8 cellular contexts compared by ENCODE assay signal in genomic region chr10:102150970-102151773, GRCh38. TPM values are rescaled to one million over a fixed set of nuclear protein-coding genes. Genes with fewer than 3 reads are reported as not detected.
DNase-seq lines count a peak whose midpoint lies in the region; ATAC-seq and TF ChIP-seq lines count a peak whose summit lies in the region.

No MANE protein-coding gene starts in this region.

- H3K36me3 ChIP-seq in smooth muscle cell (ENCODE audit: low read depth): peaks cover 9% of the 10 kb centered on the region

- ATAC-seq in GM19351 (IDR thresholded peaks at IDR 0.05; ENCODE audit: unreplicated experiment): no peak
- no peak for ATAC-seq in HG03469 (IDR thresholded peaks at IDR 0.05; ENCODE audit: unreplicated experiment)

- peak overlapping the region; percentile 97 for H3K27ac ChIP-seq in smooth muscle cell (ENCODE audit: low read depth)

- H3K4me1 ChIP-seq in smooth muscle cell (ENCODE audit: low read depth): peaks cover 5% of the 10 kb centered on the region

- H3K4me3 ChIP-seq in WI38 (ENCODE audit: low read depth, low read length) (peak overlapping the region; percentile 99), smooth muscle cell (peak overlapping the region; percentile 86)

- H3K27me3 ChIP-seq in smooth muscle cell (ENCODE audit: low read depth): no peaks in the 10 kb centered on the region

- peak; percentile 56 for DNase-seq in DMS53 treated with DMSO at 0.1 percent for 48 hours (lab: John Stamatoyannopoulos, UW; ENCODE audit: unreplicated experiment)
- DNase-seq in DMS53 (lab: John Stamatoyannopoulos, UW): no peak
- DNase-seq in glomerular visceral epithelial cell (ENCODE audit: extremely low spot score): peak; percentile 58
- no peak for DNase-seq in smooth muscle cell (lab: John Stamatoyannopoulos, UW; ENCODE audit: unreplicated experiment)
- no peak for DNase-seq in activated CD4-positive, alpha-beta T cell treated with anti-CD3 and anti-CD28 coated beads, Interleukin-2, amount 50 U/mL, for 1 hour

- peaks cover 37% of the 10 kb centered on the region for H3F3A ChIP-seq in smooth muscle cell (ENCODE audit: low read depth)

- no peak overlapping the region for H2AFZ ChIP-seq in smooth muscle cell (ENCODE audit: low read depth)

- peaks cover 43% of the 10 kb centered on the region for H3K79me2 ChIP-seq in smooth muscle cell (ENCODE audit: low read depth)

- no peak for TF ChIP-seq CTCF in WI38 (IDR thresholded peaks at IDR 0.05; ENCODE audit: low read depth, low read length)
- TF ChIP-seq CTCF in smooth muscle cell (IDR thresholded peaks at IDR 0.05; ENCODE audit: borderline replicate concordance, insufficient read depth, poor library complexity, severe bottlenecking): no peak

- no peaks in the 10 kb centered on the region for H3K9me3 ChIP-seq in smooth muscle cell (replicated peaks; ENCODE audit: low read depth)

- peak overlapping the region; percentile 81 for H3K4me2 ChIP-seq in smooth muscle cell

- H3K9ac ChIP-seq in smooth muscle cell (ENCODE audit: low read depth): peak overlapping the region; percentile 91

- WGBS in smooth muscle cell (ENCODE audit: low lambda C conversion rate): 34% methylated on average over 3 of the region's 3 CpGs

- peaks cover 58% of the 10 kb centered on the region for H4K20me1 ChIP-seq in smooth muscle cell (ENCODE audit: low read depth)

RNA-seq across cellular contexts. Expression of gene NOLC1, which starts 1.0 kb away (rescaled TPM):
- 41.2 and 50.5 TPM in 2 replicates for total RNA-seq in smooth muscle cell
- 44.4 and 46.6 TPM in 2 replicates for polyA plus RNA-seq in smooth muscle cell

RNA-seq across cellular contexts. Expression of gene PPRC1, which starts 18.3 kb away (rescaled TPM):
- 22.2 and 38.1 TPM in 2 replicates for total RNA-seq in smooth muscle cell
- 36.0 and 39.0 TPM in 2 replicates for polyA plus RNA-seq in smooth muscle cell

RNA-seq across cellular contexts. Expression of gene LDB1, which starts 31.0 kb away (rescaled TPM):
- 52.5 and 56.3 TPM in 2 replicates for total RNA-seq in smooth muscle cell
- polyA plus RNA-seq in smooth muscle cell: 34.4 and 42.9 TPM in 2 replicates

Comparison
In these comparisons a context has a peak if more than half of its experiments do, and no peak if none do; other contexts are left out.
1. DNase-seq: peak in DMS53 treated with DMSO at 0.1 percent for 48 hours (single experiment) and glomerular visceral epithelial cell (single experiment); none in DMS53 (single experiment), smooth muscle cell (single experiment) and activated CD4-positive, alpha-beta T cell treated with anti-CD3 and anti-CD28 coated beads, Interleukin-2, amount 50 U/mL, for 1 hour (single experiment).